Comparison of ENCODE assay signal across 31 cellular contexts in the genomic region with DNA sequence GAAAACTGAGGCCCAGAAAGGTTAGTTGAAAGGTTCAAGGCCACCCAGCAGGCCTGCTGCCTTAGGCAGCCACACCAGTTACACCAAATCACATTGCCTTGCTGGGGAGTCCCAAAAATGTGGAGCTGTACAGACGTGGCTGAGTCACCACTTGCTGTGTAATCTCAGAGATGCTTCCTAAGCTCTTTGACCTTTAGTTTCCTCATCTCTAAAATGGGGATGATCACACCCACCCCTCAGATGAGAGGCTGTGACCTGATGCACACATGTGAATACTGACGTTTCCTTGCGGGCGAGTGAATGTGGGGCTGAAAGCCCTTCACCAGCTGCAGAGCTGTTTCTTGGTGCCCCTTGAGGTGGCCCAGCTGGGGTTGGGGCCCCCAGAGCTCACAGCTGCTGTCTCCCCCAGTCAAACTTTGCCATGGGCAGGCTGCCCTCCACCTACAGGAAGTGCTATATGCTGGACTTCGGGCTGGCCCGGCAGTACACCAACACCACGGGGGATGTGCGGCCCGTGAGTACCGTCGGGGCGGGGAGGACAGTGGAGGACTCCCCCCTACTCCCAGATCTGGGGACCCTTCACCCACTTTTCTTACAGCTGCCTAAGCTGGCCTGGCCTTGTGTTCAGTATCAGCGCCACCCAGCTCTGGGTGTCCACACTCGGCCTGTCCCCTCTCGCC. TPM values are rescaled to one million over a fixed set of nuclear protein-coding genes. Genes with fewer than 3 reads are reported as not detected.
A peak's percentile ranks its signal among the peaks of the same experiment; 100 is the strongest.
DNase-seq lines count a peak whose midpoint lies in the region; ATAC-seq, FAIRE-seq and TF ChIP-seq lines count a peak whose summit lies in the region.
"Had no signal": no experiment of that assay in that cellular context is flagged by ENCODE, and none has a peak within 500 bp of the region (broad histone marks: within the 10 kb centered on the region; RNA-seq: fewer than 3 reads in every experiment).

No MANE protein-coding gene starts in this region.

- no peaks in the 10 kb centered on the region for H3K36me3 Mint-ChIP-seq in activated CD4-positive, alpha-beta T cell treated with anti-CD3 and anti-CD28 coated beads for 36 hours (ENCODE audit: low read depth)
- H3K36me3 Mint-ChIP-seq in activated CD8-positive, alpha-beta T cell treated with anti-CD3 and anti-CD28 coated beads, Interleukin-2, amount 10 ng/mL, durations not matched to agents 7 days and 5 days (ENCODE audit: low read depth), result no peaks in the 10 kb centered on the region
- H3K36me3 Mint-ChIP-seq: activated naive CD8-positive, alpha-beta T cell; natural killer cell treated with Interleukin-12 subunit alpha and Interleukin-12 subunit beta and Interleukin-15 and Interleukin-18, amount 100 ng/mL, for 72 hours; T-cell had no signal

- POLR2A ChIA-PET in activated CD4-positive, alpha-beta T cell treated with anti-CD3 and anti-CD28 coated beads for 36 hours (lab: Charles Lee), result interaction anchor here (0.7 kb wide), 1 partner anchor 507 kb away, joined by 3 read pairs; no protein-coding TSS in a partner anchor
- POLR2A ChIA-PET in activated CD8-positive, alpha-beta T cell treated with anti-CD3 and anti-CD28 coated beads, Interleukin-2, amount 10 ng/mL, durations not matched to agents 7 days and 5 days (lab: Charles Lee), result no interaction called here

- no peak overlapping the region for H3K27ac Mint-ChIP-seq in activated CD4-positive, alpha-beta T cell treated with anti-CD3 and anti-CD28 coated beads for 36 hours
- H3K27ac Mint-ChIP-seq in activated CD8-positive, alpha-beta T cell treated with anti-CD3 and anti-CD28 coated beads, Interleukin-2, amount 10 ng/mL, durations not matched to agents 7 days and 5 days, result no peak overlapping the region
- H3K27ac Mint-ChIP-seq: activated naive CD8-positive, alpha-beta T cell; brain; dendritic cell treated with granulocyte-macrophage colony-stimulating factor and Interleukin-4, amounts not matched to agents 40 ng/mL and 50 ng/mL, for 4 days; natural killer cell treated with Interleukin-12 subunit alpha and Interleukin-12 subunit beta and Interleukin-15 and Interleukin-18, amount 100 ng/mL, for 72 hours; T-cell had no signal

- H3K27ac ChIP-seq in heart right ventricle, result no peak overlapping the region
- H3K27ac ChIP-seq: BLaER1 treated with 17β-estradiol and CSF1 and Interleukin-3, amounts not matched to agents 10 nM and 100 nM; gastroesophageal sphincter; suprapubic skin; vagina had no signal

- no peaks in the 10 kb centered on the region for H3K9me3 ChIP-seq in heart right ventricle
- H3K9me3 ChIP-seq: BLaER1 treated with 17β-estradiol and CSF1 and Interleukin-3, amounts not matched to agents 10 nM and 100 nM; gastroesophageal sphincter; MG63; suprapubic skin; vagina had no signal

- H3K27me3 Mint-ChIP-seq in activated CD4-positive, alpha-beta T cell treated with anti-CD3 and anti-CD28 coated beads for 36 hours, result peaks cover 18% of the 10 kb centered on the region
- H3K27me3 Mint-ChIP-seq in activated CD8-positive, alpha-beta T cell treated with anti-CD3 and anti-CD28 coated beads, Interleukin-2, amount 10 ng/mL, durations not matched to agents 7 days and 5 days (ENCODE audit: low read depth), result peaks cover 28% of the 10 kb centered on the region

- no peak for TF ChIP-seq POLR2A in H54 (IDR thresholded peaks at IDR 0.05; ENCODE audit: low read depth, low read length)

- no peak for TF ChIP-seq CTCF in heart right ventricle (IDR thresholded peaks at IDR 0.05)

- DNase-seq in activated CD4-positive, alpha-beta T cell treated with anti-CD3 and anti-CD28 coated beads for 36 hours, result peak; percentile 65
- no peak for DNase-seq in activated CD4-positive, alpha-beta T cell treated with anti-CD3 and anti-CD28 coated beads, Interleukin-2, amount 50 U/mL, for 1 hour
- DNase-seq in 8988T, result peak; percentile 37
- DNase-seq in activated CD8-positive, alpha-beta T cell treated with anti-CD3 and anti-CD28 coated beads, Interleukin-2, amount 10 ng/mL, durations not matched to agents 7 days and 5 days, result no peak
- peak; percentile 25 for DNase-seq in fibroblast of gingiva (ENCODE audit: low read depth)
- DNase-seq in H54 (ENCODE audit: insufficient read length, low spot score), result no peak
- DNase-seq in heart right ventricle, result no peak
- DNase-seq in GF-D8 (lab: John Stamatoyannopoulos, UW), result no peak
- DNase-seq: MG63; NCI-H1436 treated with DMSO at 0.1 percent for 48 hours; NCI-H2171; NCI-H774; OCI-M1; SHP77 treated with DMSO at 0.1 percent for 48 hours; small intestine; stimulated activated CD8-positive, alpha-beta memory T cell treated with anti-CD3 and anti-CD28 coated beads, Interleukin-4, amount 100 ng/mL, for 48 hours; T-cell had no signal

- ATAC-seq in activated CD4-positive, alpha-beta T cell treated with anti-CD3 and anti-CD28 coated beads for 36 hours, result peak; percentile 87
- peak; percentile 48 for ATAC-seq in activated CD8-positive, alpha-beta T cell treated with anti-CD3 and anti-CD28 coated beads, Interleukin-2, amount 10 ng/mL, durations not matched to agents 7 days and 5 days
- no peak for ATAC-seq in heart right ventricle
- ATAC-seq: gastroesophageal sphincter, left colon, T-cell had no signal

- H3K36me3 ChIP-seq in heart right ventricle, result no peaks in the 10 kb centered on the region
- H3K36me3 ChIP-seq: BLaER1 treated with 17β-estradiol and CSF1 and Interleukin-3, amounts not matched to agents 10 nM and 100 nM; gastroesophageal sphincter; MG63; suprapubic skin; vagina had no signal

- H3K4me1 Mint-ChIP-seq in activated CD4-positive, alpha-beta T cell treated with anti-CD3 and anti-CD28 coated beads for 36 hours, result peaks cover 22% of the 10 kb centered on the region
- peaks cover 13% of the 10 kb centered on the region for H3K4me1 Mint-ChIP-seq in activated CD8-positive, alpha-beta T cell treated with anti-CD3 and anti-CD28 coated beads, Interleukin-2, amount 10 ng/mL, durations not matched to agents 7 days and 5 days (ENCODE audit: low read depth)

- no peaks in the 10 kb centered on the region for H3K4me1 ChIP-seq in heart right ventricle
- H3K4me1 ChIP-seq: vagina had no signal

- 86 to 91% methylated on average over 15 of the region's 15 CpGs for WGBS in heart right ventricle, 2 donors

- peaks cover 0 to 36% (median 23%) of the 10 kb centered on the region in 7 donors for H3K27me3 ChIP-seq in heart right ventricle
- H3K27me3 ChIP-seq: MG63, vagina had no signal

- CTCF ChIA-PET in activated CD4-positive, alpha-beta T cell treated with anti-CD3 and anti-CD28 coated beads for 36 hours (lab: Charles Lee), result interaction anchor here (0.6 to 1.7 kb wide), 3 partner anchors 12 to 186 kb away, joined by 3 to 4 read pairs (median 3); no protein-coding TSS in a partner anchor
- CTCF ChIA-PET in activated CD8-positive, alpha-beta T cell treated with anti-CD3 and anti-CD28 coated beads, Interleukin-2, amount 10 ng/mL, durations not matched to agents 7 days and 5 days (lab: Charles Lee), result interaction anchor here (0.8 to 3.9 kb wide), 2 partner anchors 25 to 54 kb away, joined by 3 to 20 read pairs; partner anchors contain the start of genes CRIP3 and DNPH1

- intact Hi-C loops in activated CD4-positive, alpha-beta T cell treated with anti-CD3 and anti-CD28 coated beads for 36 hours (cut with DNase I, micrococcal nuclease), result no loop called here
- intact Hi-C loops in heart right ventricle (cut with DNase I), result no loop called here

- H3K9me3 Mint-ChIP-seq in activated CD4-positive, alpha-beta T cell treated with anti-CD3 and anti-CD28 coated beads for 36 hours (ENCODE audit: low read depth), result no peaks in the 10 kb centered on the region
- no peaks in the 10 kb centered on the region for H3K9me3 Mint-ChIP-seq in activated CD8-positive, alpha-beta T cell treated with anti-CD3 and anti-CD28 coated beads, Interleukin-2, amount 10 ng/mL, durations not matched to agents 7 days and 5 days (ENCODE audit: insufficient read depth)
- H3K9me3 Mint-ChIP-seq: brain; dendritic cell treated with granulocyte-macrophage colony-stimulating factor and Interleukin-4, amounts not matched to agents 40 ng/mL and 50 ng/mL, for 4 days; natural killer cell treated with Interleukin-12 subunit alpha and Interleukin-12 subunit beta and Interleukin-15 and Interleukin-18, amount 100 ng/mL, for 72 hours; T-cell had no signal

- H3K4me3 ChIP-seq in heart right ventricle, result no peak overlapping the region
- H3K4me3 ChIP-seq: BLaER1 treated with 17β-estradiol and CSF1 and Interleukin-3, amounts not matched to agents 10 nM and 100 nM; gastroesophageal sphincter; MG63; suprapubic skin; vagina had no signal

- no peak for FAIRE-seq in H54 (lab: Jason Lieb, UNC)
- FAIRE-seq: A204.1, endothelial cell of umbilical vein, small intestine had no signal

- no peak overlapping the region for H3K4me3 Mint-ChIP-seq in activated CD4-positive, alpha-beta T cell treated with anti-CD3 and anti-CD28 coated beads for 36 hours
- H3K4me3 Mint-ChIP-seq in activated CD8-positive, alpha-beta T cell treated with anti-CD3 and anti-CD28 coated beads, Interleukin-2, amount 10 ng/mL, durations not matched to agents 7 days and 5 days, result no peak overlapping the region
- H3K4me3 Mint-ChIP-seq: activated naive CD8-positive, alpha-beta T cell; brain; dendritic cell treated with granulocyte-macrophage colony-stimulating factor and Interleukin-4, amounts not matched to agents 40 ng/mL and 50 ng/mL, for 4 days; natural killer cell treated with Interleukin-12 subunit alpha and Interleukin-12 subunit beta and Interleukin-15 and Interleukin-18, amount 100 ng/mL, for 72 hours; T-cell had no signal

RNA-seq across cellular contexts. Expression of gene TTBK1, which starts 11.0 kb away (rescaled TPM):
- total RNA-seq in activated CD4-positive, alpha-beta T cell treated with anti-CD3 and anti-CD28 coated beads for 36 hours, result under 1 TPM; 0.30 to 0.40 TPM
- not detected for total RNA-seq in activated CD8-positive, alpha-beta T cell treated with anti-CD3 and anti-CD28 coated beads, Interleukin-2, amount 10 ng/mL, durations not matched to agents 7 days and 5 days
- under 1 TPM; 0.22 to 0.69 (median 0.32) TPM for total RNA-seq in heart right ventricle
- under 1 TPM; 0.04 to 0.22 TPM for polyA plus RNA-seq in heart right ventricle
- total RNA-seq: endothelial cell of umbilical vein, H7, suprapubic skin, vagina had no signal

RNA-seq across cellular contexts. Expression of gene DNPH1, which starts 25.0 kb away (rescaled TPM):
- 10 to 100 TPM; 58.5 to 80.3 TPM for total RNA-seq in activated CD4-positive, alpha-beta T cell treated with anti-CD3 and anti-CD28 coated beads for 36 hours
- total RNA-seq in activated CD8-positive, alpha-beta T cell treated with anti-CD3 and anti-CD28 coated beads, Interleukin-2, amount 10 ng/mL, durations not matched to agents 7 days and 5 days, result 10 to 100 TPM; 42.5 to 47.2 TPM
- total RNA-seq in heart right ventricle, result 10 to 100 TPM; 16.0 to 29.6 (median 25.7) TPM
- 10 to 100 TPM; 25.0 to 51.3 TPM for polyA plus RNA-seq in heart right ventricle

RNA-seq across cellular contexts. Expression of gene SLC22A7, which starts 43.8 kb away (rescaled TPM):
- total RNA-seq in activated CD4-positive, alpha-beta T cell treated with anti-CD3 and anti-CD28 coated beads for 36 hours, result not detected
- not detected for total RNA-seq in activated CD8-positive, alpha-beta T cell treated with anti-CD3 and anti-CD28 coated beads, Interleukin-2, amount 10 ng/mL, durations not matched to agents 7 days and 5 days
- total RNA-seq in heart right ventricle, result under 1 TPM in 5 of 10 donors, not detected in 5; 0.15 to 0.37 (median 0.25) TPM
- under 1 TPM in 1 of 2 donors, not detected in 1; 0.15 TPM for polyA plus RNA-seq in heart right ventricle
- total RNA-seq: endothelial cell of umbilical vein; gastroesophageal sphincter; H7; left colon; mesenteric fat pad; natural killer cell treated with Interleukin-12 subunit alpha and Interleukin-12 subunit beta and Interleukin-15 and Interleukin-18, amount 100 ng/mL, for 72 hours; posterior vena cava; suprapubic skin; T-cell; vagina had no signal
- polyA plus RNA-seq: endothelial cell of umbilical vein had no signal

RNA-seq across cellular contexts. Expression of gene CRIP3, which starts 54.3 kb away (rescaled TPM):
- total RNA-seq in activated CD4-positive, alpha-beta T cell treated with anti-CD3 and anti-CD28 coated beads for 36 hours, result 1 to 10 TPM; 1.6 to 1.8 TPM
- not detected for total RNA-seq in activated CD8-positive, alpha-beta T cell treated with anti-CD3 and anti-CD28 coated beads, Interleukin-2, amount 10 ng/mL, durations not matched to agents 7 days and 5 days
- 10 to 100 TPM in 7 of 10 donors, 1 to 10 TPM in 3; 2.7 to 84.5 (median 26.3) TPM for total RNA-seq in heart right ventricle
- 10 to 100 TPM in 1 of 2 donors, 1 to 10 TPM in 1; 3.0 to 72.3 TPM for polyA plus RNA-seq in heart right ventricle
- total RNA-seq: endothelial cell of umbilical vein, gastroesophageal sphincter, vagina had no signal
- polyA plus RNA-seq: endothelial cell of umbilical vein had no signal

Comparison
In these comparisons a context has a peak if more than half of its experiments do, and no peak if none do; other contexts are left out.
1. DNase-seq: peak in activated CD4-positive, alpha-beta T cell treated with anti-CD3 and anti-CD28 coated beads for 36 hours (single experiment), 8988T (single experiment) and fibroblast of gingiva (single experiment); none in activated CD4-positive, alpha-beta T cell treated with anti-CD3 and anti-CD28 coated beads, Interleukin-2, amount 50 U/mL, for 1 hour (single experiment), activated CD8-positive, alpha-beta T cell treated with anti-CD3 and anti-CD28 coated beads, Interleukin-2, amount 10 ng/mL, durations not matched to agents 7 days and 5 days (single experiment), H54 (single experiment), heart right ventricle (0 of 2) and GF-D8 (single experiment).
2. ATAC-seq: peak in activated CD4-positive, alpha-beta T cell treated with anti-CD3 and anti-CD28 coated beads for 36 hours (single experiment) and activated CD8-positive, alpha-beta T cell treated with anti-CD3 and anti-CD28 coated beads, Interleukin-2, amount 10 ng/mL, durations not matched to agents 7 days and 5 days (single experiment); none in heart right ventricle (0 of 8).